Comparison of ENCODE assay signal across 1 cellular context in the genomic region with DNA sequence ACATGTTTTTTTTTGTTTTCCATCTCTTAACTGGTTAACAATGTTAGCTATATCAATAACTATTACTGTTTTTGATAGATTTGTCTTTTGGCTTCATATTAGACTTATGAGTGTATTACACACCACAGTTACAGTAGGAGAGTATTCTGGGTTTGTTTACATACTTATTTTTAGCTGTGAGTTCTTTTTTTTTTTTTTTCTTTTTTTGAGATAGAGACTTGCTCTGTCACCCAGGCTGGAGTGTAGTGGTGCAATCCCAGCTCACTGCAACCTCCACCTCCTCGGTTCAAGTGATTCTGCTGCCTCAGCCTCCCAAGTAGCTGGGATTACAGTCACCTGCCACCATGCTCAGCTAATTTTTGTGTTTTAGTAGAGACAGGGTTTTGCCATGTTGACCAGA.
TF ChIP-seq lines count a peak whose summit lies in the region.

No MANE protein-coding gene starts in this region.

TF ChIP-seq in K562, 482 proteins besides CTCF, POLR2A, EP300 and RAD21:
- TF ChIP-seq CEBPG (CRISPR knock-in tag; IDR thresholded peaks at IDR 0.05) (no peak), CEBPG (tag; conservative IDR thresholded peaks at IDR 0.05 in 1 of 2, IDR thresholded peaks at IDR 0.05 in 1 of 2) (peak in 1 of 2 experiments; percentile 53; a peak in 2 of 4 replicates), MAFG (tag; conservative IDR thresholded peaks at IDR 0.05) (0 out of 2 replicates have a peak, but pooled peaks have one; percentile 10), ZNF644 (tag; IDR thresholded peaks at IDR 0.05; ENCODE audit: low read depth) (no peak), TOE1 (IDR thresholded peaks at IDR 0.05; ENCODE audit: borderline replicate concordance) (no peak), TOE1 (CRISPR knock-in tag; IDR thresholded peaks at IDR 0.05; ENCODE audit: borderline replicate concordance, low read depth) (no peak), CREBBP (IDR thresholded peaks at IDR 0.05; ENCODE audit: low read depth, low read length) (no peak), SMARCA5 (IDR thresholded peaks at IDR 0.05) (no peak), CBX5 (IDR thresholded peaks at IDR 0.05; ENCODE audit: borderline replicate concordance, low read depth) (no peak), CEBPB (tag; IDR thresholded peaks at IDR 0.05) (peak; percentile 32; the same call in 1 of the 2 replicates)
